8 cellular contexts compared by ENCODE assay signal in the genomic region with DNA sequence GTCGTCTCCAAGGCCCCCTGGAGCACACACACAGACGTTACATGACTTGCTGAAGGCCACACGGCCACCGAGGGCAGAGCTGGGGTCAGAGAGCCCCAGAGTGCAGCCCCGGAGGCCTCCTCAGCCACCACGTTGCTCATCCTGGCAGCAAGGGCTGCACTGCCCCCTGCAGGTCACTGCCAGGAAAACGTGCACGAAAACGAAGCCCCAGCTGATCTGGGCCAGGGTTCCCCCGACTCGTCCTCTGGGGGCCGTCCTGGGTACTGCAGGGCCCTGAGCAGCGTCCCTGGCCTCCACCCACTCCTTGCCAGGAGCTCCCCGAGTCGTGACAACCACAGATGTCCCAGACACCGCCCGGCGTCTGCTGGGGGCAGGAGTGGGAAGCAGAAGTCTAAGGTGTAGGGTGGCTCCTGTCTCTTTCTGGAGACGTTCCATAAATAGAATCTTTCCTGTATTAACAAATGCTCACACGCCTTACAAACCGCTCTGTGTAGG. TPM values are rescaled to one million over a fixed set of nuclear protein-coding genes. Genes with fewer than 3 reads are reported as not detected.
DNase-seq lines count a peak whose midpoint lies in the region; ATAC-seq, FAIRE-seq and TF ChIP-seq lines count a peak whose summit lies in the region.

No MANE protein-coding gene starts in this region.

- DNase-seq in D721Med (ENCODE audit: insufficient read length, low spot score) (peak; percentile 94), NCI-H446 treated with DMSO at 0.1 percent for 48 hours (lab: John Stamatoyannopoulos, UW) (peak; percentile 58), left colon (peak; percentile 80 to 83)
- DNase-seq in activated CD4-positive, alpha-beta T cell treated with anti-CD3 and anti-CD28 coated beads for 4 hours = peak; percentile 88 to 93
- peak; percentile 96 for DNase-seq in stimulated activated CD4-positive, alpha-beta T cell treated with anti-CD3 and anti-CD28 coated beads, Interleukin-1b, Interleukin-23, amount 100 ng/mL, for 48 hours

- peak; percentile 85 for TF ChIP-seq CTCF in D721Med (IDR thresholded peaks at IDR 0.05; ENCODE audit: insufficient read depth, missing control alignments)

- intact Hi-C loops in left colon (cut with DNase I, micrococcal nuclease) = no loop called here

- peak overlapping the region; percentile 65 for H3K27ac ChIP-seq in cingulate gyrus (ENCODE audit: low read depth, low read length)

- ATAC-seq in HG02885 (IDR thresholded peaks at IDR 0.05; ENCODE audit: poor library complexity, unreplicated experiment) = peak; percentile 37
- ATAC-seq in left colon = peak; percentile 18
- ATAC-seq in GM21528 (IDR thresholded peaks at IDR 0.05; ENCODE audit: low FRiP score, unreplicated experiment) = no peak

- no peak for FAIRE-seq in D721Med (lab: Jason Lieb, UNC)

RNA-seq across cellular contexts. Expression of gene TPGS1, which starts 3.4 kb away (rescaled TPM):
- 10 to 100 TPM; 17.4 to 19.9 TPM for total RNA-seq in left colon

RNA-seq across cellular contexts. Expression of gene MADCAM1, which starts 14.4 kb away (rescaled TPM):
- total RNA-seq in left colon = 1 to 10 TPM; 3.1 to 5.9 TPM

RNA-seq across cellular contexts. Expression of gene CDC34, which starts 20.9 kb away (rescaled TPM):
- 10 to 100 TPM; 62.4 to 67.6 TPM for total RNA-seq in left colon

RNA-seq across cellular contexts. Expression of gene GZMM, which starts 33.2 kb away (rescaled TPM):
- under 1 TPM in 1 of 2 donors, not detected in 1; 0.67 TPM for total RNA-seq in left colon

RNA-seq across cellular contexts. Expression of gene SHC2, which starts 49.8 kb away (rescaled TPM):
- 1 to 10 TPM; 4.7 to 9.4 TPM for total RNA-seq in left colon
